Comparison of ENCODE assay signal across 29 cellular contexts in the genomic region with DNA sequence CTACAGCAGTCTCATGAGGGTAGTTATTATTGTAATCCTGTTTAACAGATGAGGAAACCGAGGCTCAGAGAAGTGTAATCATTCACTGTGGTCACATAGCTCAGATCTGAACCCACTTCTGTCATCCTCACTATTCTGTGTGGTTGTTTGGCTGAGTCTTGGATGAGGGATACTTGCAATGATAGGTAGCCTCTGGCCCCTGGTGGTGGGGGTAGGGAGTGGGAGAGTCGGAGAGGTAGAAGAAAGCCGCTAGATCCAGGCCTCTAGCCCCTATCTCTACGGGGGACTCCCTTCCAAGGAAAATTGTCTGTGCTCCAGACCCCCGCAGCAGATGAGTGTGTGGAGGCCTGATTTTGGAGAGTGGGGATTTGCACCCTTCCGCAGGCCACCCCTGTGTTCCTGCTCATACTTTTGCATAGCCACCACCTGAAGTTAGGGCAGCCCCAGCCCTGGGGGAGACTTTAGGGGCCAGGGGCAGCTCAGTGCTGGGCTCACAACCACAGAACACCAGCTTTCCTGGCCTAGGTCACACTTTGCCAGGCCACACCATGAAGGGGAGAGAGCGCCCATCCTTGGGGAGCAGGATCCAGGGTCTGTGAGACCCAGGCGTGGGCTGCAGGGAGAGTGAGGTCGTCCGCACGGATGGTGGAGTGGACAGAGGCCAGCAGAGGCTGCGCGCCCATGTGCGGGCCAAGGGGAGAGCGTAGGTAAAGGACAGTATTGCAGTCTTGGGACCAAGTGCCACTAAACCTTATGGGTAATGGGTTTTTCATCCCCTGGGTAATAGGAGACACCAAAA.
A peak's percentile ranks its signal among the peaks of the same experiment; 100 is the strongest.
DNase-seq lines count a peak whose midpoint lies in the region; ATAC-seq, FAIRE-seq and TF ChIP-seq lines count a peak whose summit lies in the region.
"Had no signal": no experiment of that assay in that cellular context is flagged by ENCODE, and none has a peak within 500 bp of the region (broad histone marks: within the 10 kb centered on the region; RNA-seq: fewer than 3 reads in every experiment).

No MANE protein-coding gene starts in this region.

- CTCF ChIA-PET in MCF 10A (lab: Yijun Ruan, JAX) (interaction anchor here (0.6 to 1.0 kb wide), 3 partner anchors 176 to 1476 kb away, joined by 3 to 4 read pairs (median 3); no protein-coding TSS in a partner anchor), mammary epithelial cell (lab: Charles Lee; ENCODE audit: low non-redundant PET) (no interaction called here), HepG2 (lab: Yijun Ruan, JAX; ENCODE audit: low intra/inter-chr PET ratio, low total read pairs) (no interaction called here)

- H3K27me3 Mint-ChIP-seq in MCF 10A (ENCODE audit: insufficient read depth, unreplicated experiment): peaks cover 21% of the 10 kb centered on the region
- H3K27me3 Mint-ChIP-seq: brain; memory B cell; stimulated activated naive B cell treated with anti-CD40 and anti-IgM and Interleukin-4, amounts not matched to agents 10 μg/mL and 1 μg/mL and 100 μg/mL, for 72 hours had no signal

- H3K9me3 Mint-ChIP-seq in MCF 10A (ENCODE audit: unreplicated experiment): no peaks in the 10 kb centered on the region
- H3K9me3 Mint-ChIP-seq: activated T-cell treated with anti-CD3 and anti-CD28 coated beads, Interleukin-2, amount 50 U/mL, for 4 hours; memory B cell; stimulated activated naive B cell treated with anti-CD40 and anti-IgM and Interleukin-4, amounts not matched to agents 10 μg/mL and 1 μg/mL and 100 μg/mL, for 72 hours had no signal

- no TSS peak for BruUV-seq in MCF 10A (replicated peaks; lab: Mats Ljungman, UMichigan)
- BruUV-seq in mammary epithelial cell (replicated peaks; lab: Mats Ljungman, UMichigan): no TSS peak
- BruUV-seq in HepG2 (replicated peaks; lab: Mats Ljungman, UMichigan): no TSS peak

- H3K27ac ChIP-seq in mammary epithelial cell (ENCODE audit: insufficient read depth, low read depth, low read length) (no peak overlapping the region), WERI-Rb-1 (no peak overlapping the region), HepG2 (ENCODE audit: extremely low read length, insufficient read depth, low read length) (no peak overlapping the region), spleen (no peak overlapping the region)
- H3K27ac ChIP-seq in effector memory CD4-positive, alpha-beta T cell (ENCODE audit: insufficient read depth, low read length, poor library complexity, severe bottlenecking): no peak overlapping the region
- H3K27ac ChIP-seq: colonic mucosa, right atrium auricular region, suprapubic skin, vagina had no signal

- TF ChIP-seq POLR2A in HepG2 (IDR thresholded peaks at IDR 0.05; ENCODE audit: insufficient read depth in 1 of 2, low read depth in 2 of 2, low read length in 2 of 2) (no peak), spleen (IDR thresholded peaks at IDR 0.05) (no peak)

- H3K36me3 Mint-ChIP-seq in MCF 10A (ENCODE audit: insufficient read depth, unreplicated experiment): no peaks in the 10 kb centered on the region
- H3K36me3 Mint-ChIP-seq: brain; memory B cell; stimulated activated naive B cell treated with anti-CD40 and anti-IgM and Interleukin-4, amounts not matched to agents 10 μg/mL and 1 μg/mL and 100 μg/mL, for 72 hours had no signal

- DNase-seq in MCF 10A (ENCODE audit: unreplicated experiment) (no peak), mammary epithelial cell (no peak), WERI-Rb-1 (no peak), HepG2 (ENCODE audit: low spot score) (no peak), spleen (peak; percentile 57), dermis blood vessel endothelial cell (no peak)
- DNase-seq in effector memory CD4-positive, alpha-beta T cell: no peak
- DNase-seq: activated CD8-positive, alpha-beta memory T cell treated with anti-CD3 and anti-CD28 coated beads for 24 hours; activated naive CD4-positive, alpha-beta T cell; activated T-cell treated with anti-CD3 and anti-CD28 coated beads, Interleukin-2, amount 50 U/mL, for 4 hours; BE2C; colonic mucosa; MM.1S; NCI-H1436; NCI-H2107; NCI-H446; OCI-M1; stimulated activated CD4-positive, alpha-beta T cell treated with anti-CD3 and anti-CD28 coated beads, Interleukin-4, amount 100 ng/mL, for 24 hours; stimulated activated naive B cell treated with anti-CD40 and anti-IgM and Interleukin-4, amounts not matched to agents 10 μg/mL and 1 μg/mL and 100 μg/mL, for 72 hours had no signal

- FAIRE-seq in HepG2 (lab: Jason Lieb, UNC): no peak
- FAIRE-seq: A549, GM12878 had no signal

- no peak overlapping the region for H3K4me2 ChIP-seq in mammary epithelial cell (ENCODE audit: insufficient read depth, low read depth, low read length)
- no peak overlapping the region for H3K4me2 ChIP-seq in HepG2 (ENCODE audit: low read depth, low read length)
- H3K4me2 ChIP-seq: A549 had no signal

- H3K9me3 ChIP-seq in mammary epithelial cell (replicated peaks; ENCODE audit: insufficient read depth, low read length) (no peaks in the 10 kb centered on the region), WERI-Rb-1 (ENCODE audit: severe bottlenecking) (no peaks in the 10 kb centered on the region), HepG2 (ENCODE audit: low read length) (no peaks in the 10 kb centered on the region), spleen (no peaks in the 10 kb centered on the region)
- no peaks in the 10 kb centered on the region for H3K9me3 ChIP-seq in effector memory CD4-positive, alpha-beta T cell (ENCODE audit: control insufficient read depth, low read length)
- H3K9me3 ChIP-seq: A549, BE2C, Caco-2, colonic mucosa, HAP-1, right atrium auricular region, suprapubic skin, vagina had no signal

- no peaks in the 10 kb centered on the region for H4K20me1 ChIP-seq in mammary epithelial cell (ENCODE audit: insufficient read depth, low read length)
- no peaks in the 10 kb centered on the region for H4K20me1 ChIP-seq in HepG2 (ENCODE audit: insufficient read depth, low read length)

- H2AFZ ChIP-seq in mammary epithelial cell (ENCODE audit: low read depth, low read length) (no peak overlapping the region), HepG2 (ENCODE audit: low read length) (no peak overlapping the region)

- H3K4me3 Mint-ChIP-seq in MCF 10A (ENCODE audit: unreplicated experiment): no peak overlapping the region
- H3K4me3 Mint-ChIP-seq: activated T-cell treated with anti-CD3 and anti-CD28 coated beads, Interleukin-2, amount 50 U/mL, for 4 hours; brain; memory B cell; stimulated activated naive B cell treated with anti-CD40 and anti-IgM and Interleukin-4, amounts not matched to agents 10 μg/mL and 1 μg/mL and 100 μg/mL, for 72 hours had no signal

- intact Hi-C loops in MCF 10A (cut with micrococcal nuclease) (no loop called here), mammary epithelial cell (cut with micrococcal nuclease) (no loop called here), HepG2 (cut with micrococcal nuclease; ENCODE audit: unreplicated experiment) (loop anchor here (1.0 kb wide), 1 partner anchor 189 kb away; no protein-coding TSS in a partner anchor), spleen (cut with DNase I; ENCODE audit: low total_unique reads) (no loop called here)

- POLR2A ChIA-PET in MCF 10A (lab: Yijun Ruan, JAX) (no interaction called here), HepG2 (lab: Yijun Ruan, JAX) (no interaction called here)

- dilution Hi-C loops in mammary epithelial cell (cut with HindIII; ENCODE audit: low sequenced_read_pairs): loop anchor here (5.0 kb wide), 1 partner anchor 37 kb away; no protein-coding TSS in a partner anchor

- H3K27me3 ChIP-seq in mammary epithelial cell (ENCODE audit: insufficient read depth, low read length) (peaks cover 2% of the 10 kb centered on the region), WERI-Rb-1 (ENCODE audit: insufficient read depth, low read depth, severe bottlenecking) (no peaks in the 10 kb centered on the region), HepG2 (ENCODE audit: control insufficient read depth in 1 of 2, insufficient read depth in 2 of 2, low read length in 2 of 2) (peaks cover 22 to 95% of the 10 kb centered on the region in 2 experiments), spleen (replicated peaks in 1 of 7) (peaks cover 0 to 4% (median 0%) of the 10 kb centered on the region in 7 donors)
- no peaks in the 10 kb centered on the region for H3K27me3 ChIP-seq in effector memory CD4-positive, alpha-beta T cell (replicated peaks; ENCODE audit: control insufficient read depth, insufficient read depth, low read length, poor library complexity, severe bottlenecking)
- H3K27me3 ChIP-seq: BE2C, colonic mucosa, right atrium auricular region, suprapubic skin, vagina had no signal

- H3K36me3 ChIP-seq in mammary epithelial cell (ENCODE audit: insufficient read depth, low read length): no peaks in the 10 kb centered on the region
- no peaks in the 10 kb centered on the region for H3K36me3 ChIP-seq in WERI-Rb-1
- no peaks in the 10 kb centered on the region for H3K36me3 ChIP-seq in HepG2 (replicated peaks in 1 of 2; ENCODE audit: control insufficient read depth in 1 of 2, insufficient read depth in 2 of 2, low read length in 2 of 2)
- H3K36me3 ChIP-seq in spleen: no peaks in the 10 kb centered on the region
- H3K36me3 ChIP-seq in effector memory CD4-positive, alpha-beta T cell (ENCODE audit: control insufficient read depth, insufficient read depth, low read length): no peaks in the 10 kb centered on the region
- H3K36me3 ChIP-seq: BE2C, colonic mucosa, HAP-1, right atrium auricular region, suprapubic skin, vagina had no signal

- in situ Hi-C loops in mammary epithelial cell (cut with MboI; ENCODE audit: low sequenced_read_pairs in 2 of 2): no loop called here
- in situ Hi-C loops in HepG2 (cut with HindIII; ENCODE audit: extremely low pct_ligation_motif_present, low pct_unique_long_range_greater_than_20kb): no loop called here

- no peak for TF ChIP-seq RAD21 in HepG2 (CRISPR knock-in tag; IDR thresholded peaks at IDR 0.05)

- no peak overlapping the region for H3K27ac Mint-ChIP-seq in MCF 10A (ENCODE audit: low read depth, unreplicated experiment)
- H3K27ac Mint-ChIP-seq: memory B cell; stimulated activated naive B cell treated with anti-CD40 and anti-IgM and Interleukin-4, amounts not matched to agents 10 μg/mL and 1 μg/mL and 100 μg/mL, for 72 hours had no signal

- TF ChIP-seq CTCF in MCF 10A (IDR thresholded peaks at IDR 0.05; ENCODE audit: unreplicated experiment): peak; percentile 6
- TF ChIP-seq CTCF in mammary epithelial cell (conservative IDR thresholded peaks at IDR 0.05 in 1 of 2, IDR thresholded peaks at IDR 0.05 in 1 of 2; ENCODE audit: extremely low read depth in 1 of 2, insufficient read depth in 1 of 2, low read depth in 1 of 2, low read length in 2 of 2): no peak
- TF ChIP-seq CTCF in WERI-Rb-1 (IDR thresholded peaks at IDR 0.05; ENCODE audit: low read depth, low read length): peak; percentile 48
- TF ChIP-seq CTCF in HepG2 (CRISPR knock-in tag; IDR thresholded peaks at IDR 0.05): 0 out of 2 replicates have a peak, but pooled peaks have one; percentile 18
- TF ChIP-seq CTCF in spleen (IDR thresholded peaks at IDR 0.05 in 8 of 11, conservative IDR thresholded peaks at IDR 0.05 in 3 of 11): no peak

- no peaks in the 10 kb centered on the region for H3K4me1 Mint-ChIP-seq in MCF 10A (ENCODE audit: insufficient read depth, unreplicated experiment)
- H3K4me1 Mint-ChIP-seq: memory B cell; stimulated activated naive B cell treated with anti-CD40 and anti-IgM and Interleukin-4, amounts not matched to agents 10 μg/mL and 1 μg/mL and 100 μg/mL, for 72 hours had no signal

- TF ChIP-seq EP300 in HepG2 (IDR thresholded peaks at IDR 0.05; ENCODE audit: low read depth in 2 of 2, low read length in 2 of 2): no peak
- TF ChIP-seq EP300 in HepG2 (CRISPR knock-in tag; IDR thresholded peaks at IDR 0.05; ENCODE audit: borderline replicate concordance): no peak

- H3K4me1 ChIP-seq in mammary epithelial cell (ENCODE audit: insufficient read depth, low read length) (no peaks in the 10 kb centered on the region), HepG2 (ENCODE audit: insufficient read depth, low read length) (peaks cover 14% of the 10 kb centered on the region), spleen (no peaks in the 10 kb centered on the region)
- H3K4me1 ChIP-seq in effector memory CD4-positive, alpha-beta T cell (ENCODE audit: control insufficient read depth, insufficient read depth, low read length, poor library complexity, severe bottlenecking): no peaks in the 10 kb centered on the region
- H3K4me1 ChIP-seq: BE2C, Caco-2, colonic mucosa, HAP-1 had no signal

- peak; percentile 38; the same call in 2 of the 3 replicates for ATAC-seq in HepG2
- ATAC-seq in HG03378 (IDR thresholded peaks at IDR 0.05; ENCODE audit: unreplicated experiment): no peak
- ATAC-seq: activated T-cell treated with anti-CD3 and anti-CD28 coated beads, Interleukin-2, amount 50 U/mL, for 4 hours; GM12878; stimulated activated naive B cell treated with anti-CD40 and anti-IgM and Interleukin-4, amounts not matched to agents 10 μg/mL and 1 μg/mL and 100 μg/mL, for 72 hours had no signal

- H3K4me3 ChIP-seq in mammary epithelial cell (replicated peaks in 1 of 3; ENCODE audit: insufficient read depth in 1 of 3, low read depth in 2 of 3, low read length in 3 of 3): no peak overlapping the region
- H3K4me3 ChIP-seq in WERI-Rb-1 (ENCODE audit: low read depth, low read length): no peak overlapping the region
- H3K4me3 ChIP-seq in HepG2 (replicated peaks in 1 of 3; ENCODE audit: insufficient read depth in 1 of 3, low read depth in 2 of 3, low read length in 3 of 3): no peak overlapping the region
- no peak overlapping the region for H3K4me3 ChIP-seq in spleen
- H3K4me3 ChIP-seq in effector memory CD4-positive, alpha-beta T cell (ENCODE audit: insufficient read depth, low read depth, low read length, poor library complexity, severe bottlenecking): no peak overlapping the region
- H3K4me3 ChIP-seq: A549, colonic mucosa, GM12878, HAP-1, right atrium auricular region, suprapubic skin, vagina had no signal

- H3K9ac ChIP-seq in mammary epithelial cell (ENCODE audit: insufficient read depth, low read length) (no peak overlapping the region), HepG2 (ENCODE audit: insufficient read depth, low read depth, low read length) (no peak overlapping the region)

- H3K79me2 ChIP-seq in mammary epithelial cell (ENCODE audit: insufficient read depth, low read length) (no peaks in the 10 kb centered on the region), HepG2 (ENCODE audit: insufficient read depth, low read length) (no peaks in the 10 kb centered on the region)

- WGBS in mammary epithelial cell (ENCODE audit: low coverage, missing lambda C conversion rate): 83% methylated on average over 8 of the region's 15 CpGs
- 39% methylated on average over 14 of the region's 15 CpGs for WGBS in HepG2 (ENCODE audit: low lambda C conversion rate)
- WGBS in spleen, 5 donors: 89 to 94% (median 92%) methylated on average over 15 of the region's 15 CpGs

Comparison
In these comparisons a context has a peak if more than half of its experiments do, and no peak if none do; other contexts are left out.
1. CTCF ChIP-seq: peak in MCF 10A (single experiment), WERI-Rb-1 (single experiment) and HepG2 (single experiment); none in mammary epithelial cell (0 of 2) and spleen (0 of 11).